37 cellular contexts compared by ENCODE assay signal in genomic region chr6:159817951-159818739, GRCh38. TPM values are rescaled to one million over a fixed set of nuclear protein-coding genes. Genes with fewer than 3 reads are reported as not detected.
"Had no signal": no experiment of that assay in that cellular context is flagged by ENCODE, and none has a peak within 500 bp of the region (broad histone marks: within the 10 kb centered on the region; RNA-seq: fewer than 3 reads in every experiment).

No MANE protein-coding gene starts in this region.

- DNase-seq: dermis blood vessel endothelial cell; effector memory CD4-positive, alpha-beta T cell; foreskin melanocyte; glutamatergic neuron; heart right ventricle; hippocampal formation; left cardiac atrium; left ventricle myocardium inferior; mucosa of descending colon; naive B cell; occipital lobe; ovary; posterior cingulate gyrus; psoas muscle; right cardiac atrium; sigmoid colon; stimulated activated CD4-positive, alpha-beta T cell treated with anti-CD3 and anti-CD28 coated beads, Interleukin-2, amount 100 ng/mL, for 24 hours; stimulated activated CD4-positive, alpha-beta T cell treated with anti-CD3 and anti-CD28 coated beads, Interleukin-4, amount 100 ng/mL, for 24 hours; stimulated activated naive CD8-positive, alpha-beta T cell treated with anti-CD3 and anti-CD28 coated beads, Interleukin-15, Interleukin-2, amounts not matched to agents 100 U/mL and 50 U/mL, for 24 hours; substantia nigra; testis; upper lobe of right lung; uterus had no signal

- H3K36me3 Mint-ChIP-seq: mesothelial cell of epicardium had no signal

- H3K4me3 Mint-ChIP-seq: memory B cell; mesothelial cell of epicardium; stimulated activated effector memory CD8-positive, alpha-beta T cell treated with anti-CD3 and anti-CD28 coated beads, Interleukin-12 subunit alpha, Interleukin-12 subunit beta, amount 100 ng/mL, for 72 hours had no signal

- H3K27ac Mint-ChIP-seq: memory B cell; mesothelial cell of epicardium; stimulated activated effector memory CD8-positive, alpha-beta T cell treated with anti-CD3 and anti-CD28 coated beads, Interleukin-12 subunit alpha, Interleukin-12 subunit beta, amount 100 ng/mL, for 72 hours had no signal

- H3K9me3 ChIP-seq: esophagus muscularis mucosa, heart right ventricle, left ventricle myocardium inferior, mucosa of descending colon, ovary, psoas muscle, sigmoid colon, testis, tibial artery, upper lobe of right lung, uterus had no signal

- H3K27ac ChIP-seq: coronary artery, esophagus muscularis mucosa, heart right ventricle, left ventricle myocardium inferior, ovary, psoas muscle, sigmoid colon, testis, tibial artery, upper lobe of right lung, uterus had no signal

- H3K36me3 ChIP-seq: heart right ventricle, left ventricle myocardium inferior, ovary, sigmoid colon, upper lobe of right lung, uterus had no signal

- H3K4me1 ChIP-seq: esophagus muscularis mucosa, left ventricle myocardium inferior, psoas muscle, sigmoid colon, testis, tibial artery, upper lobe of right lung, uterus had no signal

- H3K4me3 ChIP-seq: coronary artery, esophagus muscularis mucosa, heart right ventricle, left ventricle myocardium inferior, lung, mucosa of descending colon, ovary, psoas muscle, sigmoid colon, testis, tibial artery, upper lobe of right lung, uterus had no signal

- ATAC-seq: heart right ventricle; left cardiac atrium; mucosa of descending colon; psoas muscle; right cardiac atrium; stimulated activated effector memory CD8-positive, alpha-beta T cell treated with anti-CD3 and anti-CD28 coated beads, Interleukin-12 subunit alpha, Interleukin-12 subunit beta, amount 100 ng/mL, for 72 hours; stimulated activated naive CD8-positive, alpha-beta T cell treated with anti-CD3 and anti-CD28 coated beads, Interleukin-15, Interleukin-2, amounts not matched to agents 100 U/mL and 50 U/mL, for 24 hours; upper lobe of right lung had no signal

- H3K27me3 ChIP-seq: esophagus muscularis mucosa, ovary, sigmoid colon, testis, tibial artery, upper lobe of right lung, uterus had no signal

RNA-seq across cellular contexts. Expression of gene PNLDC1, which starts 18.1 kb away (rescaled TPM):
- total RNA-seq: dermis blood vessel endothelial cell, endothelial cell of umbilical vein, epithelial cell of proximal tubule, fibroblast of lung, kidney epithelial cell, occipital lobe, renal cortical epithelial cell, skeletal muscle tissue had no signal
- polyA plus RNA-seq: endothelial cell of umbilical vein, fibroblast of lung, neural cell had no signal
